15 cellular contexts compared by ENCODE assay signal in the genomic region with DNA sequence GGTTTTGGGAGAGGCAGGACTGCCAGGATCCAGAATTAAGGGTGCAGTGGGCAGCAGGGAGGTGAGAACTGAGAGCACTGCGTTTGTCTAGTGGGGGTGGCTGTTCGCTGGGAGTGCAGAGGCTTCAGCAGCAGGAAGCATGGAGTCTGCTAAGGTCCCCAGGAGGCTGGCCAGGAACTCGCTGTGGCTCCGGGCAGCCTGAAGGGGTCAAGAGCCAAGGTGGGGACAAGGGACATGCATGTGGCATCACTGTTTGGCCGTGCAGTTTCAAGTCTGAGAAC. TPM values are rescaled to one million over a fixed set of nuclear protein-coding genes. Genes with fewer than 3 reads are reported as not detected.
DNase-seq lines count a peak whose midpoint lies in the region; ATAC-seq, FAIRE-seq and TF ChIP-seq lines count a peak whose summit lies in the region.
"Had no signal": no experiment of that assay in that cellular context is flagged by ENCODE, and none has a peak within 500 bp of the region (broad histone marks: within the 10 kb centered on the region; RNA-seq: fewer than 3 reads in every experiment).

No MANE protein-coding gene starts in this region.

- peak overlapping the region; percentile 57 for H2AFZ ChIP-seq in smooth muscle cell (ENCODE audit: low read depth)

- peaks cover 7% of the 10 kb centered on the region for H3F3A ChIP-seq in smooth muscle cell (ENCODE audit: low read depth)

- H3K4me3 ChIP-seq in Panc1 (ENCODE audit: low read depth in 2 of 2, low read length in 2 of 2) (no peak overlapping the region), smooth muscle cell (no peak overlapping the region), pancreas (no peak overlapping the region)

- H3K27me3 ChIP-seq in Panc1 (ENCODE audit: control insufficient read depth, insufficient read depth, low read length) = no peaks in the 10 kb centered on the region
- no peaks in the 10 kb centered on the region for H3K27me3 ChIP-seq in smooth muscle cell (ENCODE audit: low read depth)
- H3K27me3 ChIP-seq in pancreas = no peaks in the 10 kb centered on the region

- no peak overlapping the region for H3K4me2 ChIP-seq in smooth muscle cell

- FAIRE-seq in pancreas (lab: Jason Lieb, UNC) = no peak

- no peak for DNase-seq in activated T-cell treated with anti-CD3 and anti-CD28 coated beads, Interleukin-2, amount 50 U/mL, for 4 hours
- no peak for DNase-seq in activated T-cell treated with anti-CD3 and anti-CD28 coated beads, Interleukin-2, amount 50 U/mL, for 48 hours
- no peak for DNase-seq in Panc1 (ENCODE audit: low read depth, low spot score)
- no peak for DNase-seq in smooth muscle cell (lab: John Stamatoyannopoulos, UW; ENCODE audit: unreplicated experiment)
- DNase-seq in NCI-H1092 treated with DMSO at 0.1 percent for 48 hours (lab: John Stamatoyannopoulos, UW) = no peak
- DNase-seq in pancreas = no peak
- DNase-seq: ACHN, amniotic stem cell, NCI-H774 had no signal

- 77% methylated on average over 5 of the region's 5 CpGs for WGBS in smooth muscle cell (ENCODE audit: low lambda C conversion rate)
- WGBS in pancreas, 2 donors = 36 to 44% methylated on average over 5 of the region's 5 CpGs

- no peaks in the 10 kb centered on the region for H4K20me1 ChIP-seq in smooth muscle cell (ENCODE audit: low read depth)

- in situ Hi-C loops in Panc1 (cut with HindIII; ENCODE audit: low pct_unique_long_range_greater_than_20kb, low sequenced_read_pairs) = no loop called here

- H3K9me3 Mint-ChIP-seq in activated T-cell treated with anti-CD3 and anti-CD28 coated beads, Interleukin-2, amount 50 U/mL, for 4 hours = peaks cover 10% of the 10 kb centered on the region

- no peak for TF ChIP-seq CTCF in Panc1 (IDR thresholded peaks at IDR 0.05)
- TF ChIP-seq CTCF in smooth muscle cell (IDR thresholded peaks at IDR 0.05; ENCODE audit: borderline replicate concordance, insufficient read depth, poor library complexity, severe bottlenecking) = no peak
- no peak for TF ChIP-seq CTCF in pancreas (IDR thresholded peaks at IDR 0.05)

- H3K9me3 ChIP-seq in Panc1 (ENCODE audit: control insufficient read depth, insufficient read depth, low read depth, low read length) (no peaks in the 10 kb centered on the region; the same call in 1 of the 2 replicates), smooth muscle cell (replicated peaks; ENCODE audit: low read depth) (no peaks in the 10 kb centered on the region), pancreas (no peaks in the 10 kb centered on the region)
- H3K9me3 ChIP-seq: neutrophil had no signal

- CTCF ChIA-PET in Panc1 (lab: Charles Lee) = interaction anchor here (0.6 to 0.7 kb wide), 2 partner anchors 48 to 136 kb away, joined by 3 read pairs; no protein-coding TSS in a partner anchor

- no peaks in the 10 kb centered on the region for H3K36me3 ChIP-seq in Panc1 (ENCODE audit: control insufficient read depth, insufficient read depth, low read length)
- H3K36me3 ChIP-seq in smooth muscle cell (ENCODE audit: low read depth) = no peaks in the 10 kb centered on the region
- H3K36me3 ChIP-seq in pancreas = no peaks in the 10 kb centered on the region
- H3K36me3 ChIP-seq: neutrophil had no signal

- no peaks in the 10 kb centered on the region for H3K79me2 ChIP-seq in smooth muscle cell (ENCODE audit: low read depth)

- POLR2A ChIA-PET in Panc1 (lab: Charles Lee) = no interaction called here

- peak; percentile 29 to 30 for ATAC-seq in activated T-cell treated with anti-CD3 and anti-CD28 coated beads, Interleukin-2, amount 50 U/mL, for 4 hours
- ATAC-seq in Panc1 (peak; percentile 25; the same call in 1 of the 2 replicates), HG03139 (IDR thresholded peaks at IDR 0.05; ENCODE audit: unreplicated experiment) (no peak), pancreas (no peak)
- ATAC-seq: HCT116 had no signal

- no peak overlapping the region for H3K27ac ChIP-seq in Panc1 (ENCODE audit: low read length)
- H3K27ac ChIP-seq in cingulate gyrus (ENCODE audit: low read depth, low read length) = peak overlapping the region; percentile 72
- no peak overlapping the region for H3K27ac ChIP-seq in smooth muscle cell (ENCODE audit: low read depth)
- no peak overlapping the region for H3K27ac ChIP-seq in pancreas
- H3K27ac ChIP-seq: neutrophil, RWPE1 had no signal

- H3K36me3 Mint-ChIP-seq in activated T-cell treated with anti-CD3 and anti-CD28 coated beads, Interleukin-2, amount 50 U/mL, for 4 hours (ENCODE audit: insufficient read depth) = peaks cover 4% of the 10 kb centered on the region

- H3K27me3 Mint-ChIP-seq in activated T-cell treated with anti-CD3 and anti-CD28 coated beads, Interleukin-2, amount 50 U/mL, for 4 hours (ENCODE audit: low read depth) = no peaks in the 10 kb centered on the region

- H3K9ac ChIP-seq in smooth muscle cell (ENCODE audit: low read depth) = no peak overlapping the region

- H3K4me3 Mint-ChIP-seq in activated T-cell treated with anti-CD3 and anti-CD28 coated beads, Interleukin-2, amount 50 U/mL, for 4 hours = peak overlapping the region; percentile 71
- H3K4me3 Mint-ChIP-seq: dendritic cell treated with granulocyte-macrophage colony-stimulating factor and Interleukin-4, amounts not matched to agents 40 ng/mL and 50 ng/mL, for 4 days had no signal

- BruUV-seq in Panc1 (replicated peaks; lab: Mats Ljungman, UMichigan) = no TSS peak

- H3K4me1 ChIP-seq in Panc1 (ENCODE audit: control insufficient read depth, insufficient read depth, low read length) (no peaks in the 10 kb centered on the region), smooth muscle cell (ENCODE audit: low read depth) (peaks cover 11% of the 10 kb centered on the region), pancreas (no peaks in the 10 kb centered on the region)

- peaks cover 66% of the 10 kb centered on the region for H3K4me1 Mint-ChIP-seq in activated T-cell treated with anti-CD3 and anti-CD28 coated beads, Interleukin-2, amount 50 U/mL, for 4 hours (ENCODE audit: low read depth)

- intact Hi-C loops in Panc1 (cut with micrococcal nuclease; ENCODE audit: unreplicated experiment) (no loop called here), pancreas (cut with DNase I) (no loop called here)

RNA-seq across cellular contexts. Expression of a gene that starts 43.2 kb away (rescaled TPM):
- 1 to 10 TPM; 7.5 to 9.7 (median 9.0) TPM for total RNA-seq in activated T-cell treated with anti-CD3 and anti-CD28 coated beads, Interleukin-2, amount 50 U/mL, for 4 hours
- total RNA-seq in Panc1 (2021; ENCODE audit: unreplicated experiment) (40.2 TPM), smooth muscle cell (41.0 and 42.0 TPM in 2 replicates), pancreas (10 to 100 TPM in 2 of 6 donors, 1 to 10 TPM in 4; 6.7 to 21.8 (median 8.3) TPM)
- polyA plus RNA-seq in Panc1 (2012; ENCODE audit: insufficient read length) = 54.0 TPM
- polyA plus RNA-seq in smooth muscle cell (39.3 and 40.7 TPM in 2 replicates), pancreas (10 to 100 TPM; 14.0 to 17.2 TPM)

RNA-seq across cellular contexts. Expression of a gene that starts 55.2 kb away (rescaled TPM):
- 10 to 100 TPM; 42.4 to 44.4 (median 44.3) TPM for total RNA-seq in activated T-cell treated with anti-CD3 and anti-CD28 coated beads, Interleukin-2, amount 50 U/mL, for 4 hours
- total RNA-seq in Panc1 (2021; ENCODE audit: unreplicated experiment) = 24.4 TPM
- polyA plus RNA-seq in Panc1 (2012; ENCODE audit: insufficient read length) = 40.1 TPM
- total RNA-seq in smooth muscle cell = 7.9 and 9.6 TPM in 2 replicates
- 16.5 and 19.1 TPM in 2 replicates for polyA plus RNA-seq in smooth muscle cell
- 1 to 10 TPM; 4.7 to 8.9 (median 5.7) TPM for total RNA-seq in pancreas
- 10 to 100 TPM; 13.2 to 14.9 TPM for polyA plus RNA-seq in pancreas

Comparison
In these comparisons a context has a peak if more than half of its experiments do, and no peak if none do; other contexts are left out.
1. ATAC-seq: peak in activated T-cell treated with anti-CD3 and anti-CD28 coated beads, Interleukin-2, amount 50 U/mL, for 4 hours (2 of 2) and Panc1 (single experiment); none in HG03139 (single experiment) and pancreas (0 of 4).